ENCODE assay signal across 35 cellular contexts in the genomic region with DNA sequence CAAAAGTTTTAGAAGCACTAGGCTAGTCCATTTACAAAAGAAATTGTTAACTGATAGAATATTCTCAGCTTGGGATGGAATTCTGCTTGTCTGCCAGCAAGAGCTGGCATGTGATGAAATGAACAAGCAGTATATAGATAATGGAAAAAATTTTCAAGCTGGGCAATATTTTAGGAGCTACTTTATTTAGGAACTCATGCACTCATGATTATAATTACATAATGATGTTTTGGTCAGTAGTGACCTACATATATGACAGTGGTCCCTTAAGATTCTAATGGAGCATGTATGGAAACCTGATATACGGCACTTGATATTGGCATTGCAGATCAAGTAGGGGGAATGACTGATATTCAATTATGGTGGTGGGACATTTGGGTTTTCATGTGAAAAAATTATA.
"Had no signal": no experiment of that assay in that cellular context is flagged by ENCODE, and none has a peak within 500 bp of the region (broad histone marks: within the 10 kb centered on the region; RNA-seq: fewer than 3 reads in every experiment).

No MANE protein-coding gene starts in this region.

- H3K4me3 Mint-ChIP-seq: activated naive CD4-positive, alpha-beta T cell treated with anti-CD3 and anti-CD28 coated beads for 36 hours; activated naive CD4-positive, alpha-beta T cell treated with anti-CD3 and anti-CD28 coated beads, Interleukin-2, amount 10 ng/mL, durations not matched to agents 7 days and 5 days; activated naive CD4-positive, alpha-beta T cell treated with anti-CD3 and anti-CD28 coated beads, Interleukin-2, amount 50 U/mL, for 24 hours; activated naive CD8-positive, alpha-beta T cell; activated naive CD8-positive, alpha-beta T cell treated with anti-CD3 and anti-CD28 coated beads for 36 hours; activated naive CD8-positive, alpha-beta T cell treated with anti-CD3 and anti-CD28 coated beads, Interleukin-2, amount 10 ng/mL, durations not matched to agents 7 days and 5 days; activated naive CD8-positive, alpha-beta T cell treated with anti-CD3 and anti-CD28 coated beads, Interleukin-2, amount 50 U/mL, for 24 hours; activated T-cell treated with anti-CD3 and anti-CD28 coated beads, Interleukin-2, amount 50 U/mL, for 24 hours; activated T-cell treated with anti-CD3 and anti-CD28 coated beads, Interleukin-2, amount 50 U/mL, for 4 hours; activated T-cell treated with anti-CD3 and anti-CD28 coated beads, Interleukin-2, amount 50 U/mL, for 72 hours; activated T-helper 1 cell treated with anti-CD3 and anti-CD28 coated beads, Interleukin-12 subunit alpha, Interleukin-12 subunit beta, Interleukin-2, Interleukin-4 antibody, amounts not matched to agents 30 ng/mL and 10 ng/mL and 1 ng/mL, durations not matched to agents 14 hours and 24 hours and 36 hours; activated T-helper 17 cell treated with anti-CD3 and anti-CD28 coated beads, Interleukin-2, amount 50 U/mL, for 72 hours; brain; central memory CD8-positive, alpha-beta T cell had no signal

- ATAC-seq: activated naive CD4-positive, alpha-beta T cell treated with anti-CD3 and anti-CD28 coated beads, Interleukin-2, amount 50 U/mL, for 72 hours; activated naive CD8-positive, alpha-beta T cell treated with anti-CD3 and anti-CD28 coated beads, Interleukin-2, amount 50 U/mL, for 24 hours; activated T-cell treated with anti-CD3 and anti-CD28 coated beads, Interleukin-2, amount 50 U/mL, for 4 hours; activated T-cell treated with anti-CD3 and anti-CD28 coated beads, Interleukin-2, amount 50 U/mL, for 72 hours; activated T-helper 17 cell treated with anti-CD3 and anti-CD28 coated beads, Interleukin-2, amount 50 U/mL, for 72 hours; body of pancreas had no signal

- DNase-seq: activated effector memory CD4-positive, alpha-beta T cell treated with anti-CD3 and anti-CD28 coated beads, Interleukin-2, amount 50 U/mL, for 16 hours; activated effector memory CD4-positive, alpha-beta T cell treated with Interleukin-2 at 50 U/mL for 16 hours; activated gamma-delta T cell; activated gamma-delta T cell treated with Interleukin-2 at 50 U/mL for 16 hours; activated naive CD4-positive, alpha-beta T cell; activated naive CD4-positive, alpha-beta T cell treated with anti-CD3 and anti-CD28 coated beads for 36 hours; activated naive CD4-positive, alpha-beta T cell treated with anti-CD3 and anti-CD28 coated beads, Interleukin-2, amount 10 ng/mL, durations not matched to agents 7 days and 5 days; activated naive CD4-positive, alpha-beta T cell treated with anti-CD3 and anti-CD28 coated beads, Interleukin-2, amount 50 U/mL, for 16 hours; activated naive CD4-positive, alpha-beta T cell treated with Interleukin-2 at 50 U/mL for 16 hours; activated naive CD8-positive, alpha-beta T cell treated with anti-CD3 and anti-CD28 coated beads for 36 hours; activated naive CD8-positive, alpha-beta T cell treated with anti-CD3 and anti-CD28 coated beads, Interleukin-2, amount 10 ng/mL, durations not matched to agents 7 days and 5 days; activated naive CD8-positive, alpha-beta T cell treated with anti-CD3 and anti-CD28 coated beads, Interleukin-2, amount 50 U/mL, for 24 hours; activated T-cell treated with anti-CD3 and anti-CD28 coated beads, Interleukin-2, amount 50 U/mL, for 1 hour; activated T-cell treated with anti-CD3 and anti-CD28 coated beads, Interleukin-2, amount 50 U/mL, for 24 hours; activated T-cell treated with anti-CD3 and anti-CD28 coated beads, Interleukin-2, amount 50 U/mL, for 4 hours; activated T-cell treated with anti-CD3 and anti-CD28 coated beads, Interleukin-2, amount 50 U/mL, for 48 hours; activated T-cell treated with anti-CD3 and anti-CD28 coated beads, Interleukin-2, amount 50 U/mL, for 72 hours; adrenal gland; amniotic stem cell; amygdala; anterior cingulate cortex; aorta; body of pancreas; brain microvascular endothelial cell; caudate nucleus; central memory CD4-positive, alpha-beta T cell; cerebellar nuclear complex had no signal

- H3K9me3 Mint-ChIP-seq: activated naive CD4-positive, alpha-beta T cell treated with anti-CD3 and anti-CD28 coated beads for 36 hours; activated naive CD4-positive, alpha-beta T cell treated with anti-CD3 and anti-CD28 coated beads, Interleukin-2, amount 10 ng/mL, durations not matched to agents 7 days and 5 days; activated naive CD4-positive, alpha-beta T cell treated with anti-CD3 and anti-CD28 coated beads, Interleukin-2, amount 50 U/mL, for 24 hours; activated naive CD4-positive, alpha-beta T cell treated with anti-CD3 and anti-CD28 coated beads, Interleukin-2, amount 50 U/mL, for 72 hours; activated naive CD8-positive, alpha-beta T cell treated with anti-CD3 and anti-CD28 coated beads for 36 hours; activated naive CD8-positive, alpha-beta T cell treated with anti-CD3 and anti-CD28 coated beads, Interleukin-2, amount 10 ng/mL, durations not matched to agents 7 days and 5 days; activated naive CD8-positive, alpha-beta T cell treated with anti-CD3 and anti-CD28 coated beads, Interleukin-2, amount 50 U/mL, for 24 hours; activated T-cell treated with anti-CD3 and anti-CD28 coated beads, Interleukin-2, amount 50 U/mL, for 24 hours; activated T-cell treated with anti-CD3 and anti-CD28 coated beads, Interleukin-2, amount 50 U/mL, for 4 hours; activated T-cell treated with anti-CD3 and anti-CD28 coated beads, Interleukin-2, amount 50 U/mL, for 72 hours; activated T-helper 1 cell treated with anti-CD3 and anti-CD28 coated beads, Interleukin-12 subunit alpha, Interleukin-12 subunit beta, Interleukin-2, Interleukin-4 antibody, amounts not matched to agents 30 ng/mL and 10 ng/mL and 1 ng/mL, durations not matched to agents 14 hours and 24 hours and 36 hours; activated T-helper 17 cell treated with anti-CD3 and anti-CD28 coated beads, Interleukin-2, amount 50 U/mL, for 72 hours; activated T-helper 2 cell treated with anti-CD3 and anti-CD28 coated beads, Interferon-gamma antibody, Interleukin-2, Interleukin-4, amounts not matched to agents 10 μg/mL and 5 μg/mL and 100 μg/mL, durations not matched to agents 14 hours and 24 hours and 36 hours; brain; central memory CD8-positive, alpha-beta T cell had no signal

- H3K27me3 Mint-ChIP-seq: activated naive CD4-positive, alpha-beta T cell treated with anti-CD3 and anti-CD28 coated beads, Interleukin-2, amount 10 ng/mL, durations not matched to agents 7 days and 5 days; activated naive CD4-positive, alpha-beta T cell treated with anti-CD3 and anti-CD28 coated beads, Interleukin-2, amount 50 U/mL, for 24 hours; activated naive CD8-positive, alpha-beta T cell; activated naive CD8-positive, alpha-beta T cell treated with anti-CD3 and anti-CD28 coated beads for 36 hours; activated naive CD8-positive, alpha-beta T cell treated with anti-CD3 and anti-CD28 coated beads, Interleukin-2, amount 10 ng/mL, durations not matched to agents 7 days and 5 days; activated naive CD8-positive, alpha-beta T cell treated with anti-CD3 and anti-CD28 coated beads, Interleukin-2, amount 50 U/mL, for 24 hours; activated T-cell treated with anti-CD3 and anti-CD28 coated beads, Interleukin-2, amount 50 U/mL, for 24 hours; activated T-helper 17 cell treated with anti-CD3 and anti-CD28 coated beads, Interleukin-2, amount 50 U/mL, for 72 hours; brain; central memory CD8-positive, alpha-beta T cell had no signal

- H3K27ac Mint-ChIP-seq: activated naive CD4-positive, alpha-beta T cell treated with anti-CD3 and anti-CD28 coated beads for 36 hours; activated naive CD4-positive, alpha-beta T cell treated with anti-CD3 and anti-CD28 coated beads, Interleukin-2, amount 10 ng/mL, durations not matched to agents 7 days and 5 days; activated naive CD4-positive, alpha-beta T cell treated with anti-CD3 and anti-CD28 coated beads, Interleukin-2, amount 50 U/mL, for 24 hours; activated naive CD4-positive, alpha-beta T cell treated with anti-CD3 and anti-CD28 coated beads, Interleukin-2, amount 50 U/mL, for 72 hours; activated naive CD8-positive, alpha-beta T cell; activated naive CD8-positive, alpha-beta T cell treated with anti-CD3 and anti-CD28 coated beads for 36 hours; activated naive CD8-positive, alpha-beta T cell treated with anti-CD3 and anti-CD28 coated beads, Interleukin-2, amount 10 ng/mL, durations not matched to agents 7 days and 5 days; activated naive CD8-positive, alpha-beta T cell treated with anti-CD3 and anti-CD28 coated beads, Interleukin-2, amount 50 U/mL, for 24 hours; activated T-cell treated with anti-CD3 and anti-CD28 coated beads, Interleukin-2, amount 50 U/mL, for 24 hours; activated T-cell treated with anti-CD3 and anti-CD28 coated beads, Interleukin-2, amount 50 U/mL, for 72 hours; activated T-helper 1 cell treated with anti-CD3 and anti-CD28 coated beads, Interleukin-12 subunit alpha, Interleukin-12 subunit beta, Interleukin-2, Interleukin-4 antibody, amounts not matched to agents 30 ng/mL and 10 ng/mL and 1 ng/mL, durations not matched to agents 14 hours and 24 hours and 36 hours; activated T-helper 17 cell treated with anti-CD3 and anti-CD28 coated beads, Interleukin-2, amount 50 U/mL, for 72 hours; activated T-helper 2 cell treated with anti-CD3 and anti-CD28 coated beads, Interferon-gamma antibody, Interleukin-2, Interleukin-4, amounts not matched to agents 10 μg/mL and 5 μg/mL and 100 μg/mL, durations not matched to agents 14 hours and 24 hours and 36 hours; brain had no signal
